Comparison of ENCODE assay signal across 22 cellular contexts in genomic region chr19:55711719-55712118, GRCh38. TPM values are rescaled to one million over a fixed set of nuclear protein-coding genes. Genes with fewer than 3 reads are reported as not detected.
DNase-seq lines count a peak whose midpoint lies in the region; ATAC-seq, FAIRE-seq and TF ChIP-seq lines count a peak whose summit lies in the region.
"Had no signal": no experiment of that assay in that cellular context is flagged by ENCODE, and none has a peak within 500 bp of the region (broad histone marks: within the 10 kb centered on the region; RNA-seq: fewer than 3 reads in every experiment).

No MANE protein-coding gene starts in this region.

- H4K8ac ChIP-seq in neuronal stem cell (ENCODE audit: low read depth, low read length), result no peak overlapping the region

- peaks cover 37% of the 10 kb centered on the region for H3K9me3 ChIP-seq in A549
- no peaks in the 10 kb centered on the region; the same call in 1 of the 2 replicates for H3K9me3 ChIP-seq in K562 (replicated peaks; ENCODE audit: control insufficient read depth, insufficient read depth, low read depth, low read length)
- H3K9me3 ChIP-seq in neuronal stem cell (replicated peaks in 1 of 2; ENCODE audit: control insufficient read depth in 2 of 2, insufficient read depth in 1 of 2, low read depth in 1 of 2, low read length in 2 of 2), result peaks cover 0 to 33% of the 10 kb centered on the region in 2 donors
- H3K9me3 ChIP-seq: HAP-1 had no signal

- no peak overlapping the region for H2AK5ac ChIP-seq in neuronal stem cell (ENCODE audit: low read depth, low read length)

- in situ Hi-C loops in K562 (cut with MboI), result no loop called here

- FAIRE-seq in A549 (lab: Jason Lieb, UNC) (no peak), K562 (lab: Jason Lieb, UNC) (no peak)
- FAIRE-seq: G401.6, GM12878, GM18507, H54 had no signal

- DNase-seq in A549 (ENCODE audit: low read depth in 1 of 2, low spot score in 1 of 2) (no peak), ELF-1 (ENCODE audit: low read depth, low spot score) (peak; percentile 27), K562 (ENCODE audit: extremely low read depth in 1 of 4, low spot score in 3 of 4) (no peak), neuronal stem cell (ENCODE audit: low spot score) (no peak), GM03348 (ENCODE audit: low spot score) (no peak), coronary artery (ENCODE audit: low spot score) (no peak), HT-29 (ENCODE audit: low spot score) (no peak)
- DNase-seq: 8988T; C1 segment of cervical spinal cord; CD4-positive, alpha-beta memory T cell; DMS53; DMS79 treated with DMSO at 0.1 percent for 48 hours; GOT3; HFFc6 had no signal

- H3K4me1 ChIP-seq in A549, result no peaks in the 10 kb centered on the region
- no peaks in the 10 kb centered on the region; a peak in 1 of 5 replicates for H3K4me1 ChIP-seq in K562 (replicated peaks in 1 of 2; ENCODE audit: control insufficient read depth in 2 of 2, insufficient read depth in 2 of 2, low read length in 2 of 2)
- no peaks in the 10 kb centered on the region for H3K4me1 ChIP-seq in neuronal stem cell (ENCODE audit: control insufficient read depth in 2 of 2, insufficient read depth in 1 of 2, low read depth in 1 of 2, low read length in 2 of 2)
- H3K4me1 ChIP-seq: HAP-1 had no signal

- H2BK12ac ChIP-seq in neuronal stem cell (ENCODE audit: low read length), result no peak overlapping the region

- no peak overlapping the region for H3K4me3 ChIP-seq in A549
- H3K4me3 ChIP-seq in K562, result no peak overlapping the region
- H3K4me3 ChIP-seq in neuronal stem cell (ENCODE audit: low read length in 2 of 2), result peak overlapping the region in 1 of 2 donors; percentile 0
- no peak overlapping the region for H3K4me3 ChIP-seq in coronary artery
- H3K4me3 ChIP-seq: GM12878, HAP-1 had no signal

- intact Hi-C loops in K562 (cut with micrococcal nuclease), result loop anchor here (1.0 kb wide), 1 partner anchor 8 kb away; no protein-coding TSS in a partner anchor

- H3K23ac ChIP-seq in neuronal stem cell (ENCODE audit: low read depth, low read length, poor library complexity), result no peak overlapping the region

- TF ChIP-seq POLR2A in A549 (IDR thresholded peaks at IDR 0.05; ENCODE audit: low read length) (no peak), K562 (conservative IDR thresholded peaks at IDR 0.05) (no peak)

- H2BK5ac ChIP-seq in neuronal stem cell (ENCODE audit: low read length), result no peak overlapping the region

- CTCF ChIA-PET in A549 (lab: Yijun Ruan, JAX) (no interaction called here), K562 (lab: Yijun Ruan, JAX; ENCODE audit: low intra/inter-chr PET ratio) (no interaction called here)

- H3K9ac ChIP-seq in K562 (ENCODE audit: insufficient read depth in 1 of 2, low read depth in 2 of 2, low read length in 2 of 2), result no peak overlapping the region
- H3K9ac ChIP-seq in neuronal stem cell (ENCODE audit: low read depth, low read length, poor library complexity), result no peak overlapping the region

- H4K20me1 ChIP-seq in K562 (replicated peaks; ENCODE audit: control insufficient read depth, insufficient read depth, low read length), result no peaks in the 10 kb centered on the region

- no peaks in the 10 kb centered on the region for H3K79me2 ChIP-seq in K562 (ENCODE audit: control insufficient read depth, insufficient read depth, low read length)

- no TSS peak for BruUV-seq in K562 (replicated peaks; lab: Mats Ljungman, UMichigan)

- 60% methylated on average over 16 of the region's 18 CpGs for WGBS in A549 (ENCODE audit: missing lambda C conversion rate)
- 28% methylated on average over 18 of the region's 18 CpGs for WGBS in K562 (ENCODE audit: insufficient coverage, low coverage, missing lambda C conversion rate)
- no CpG with 5 or more reads among the region's 18 CpGs for WGBS in neuronal stem cell (ENCODE audit: extremely low coverage in 2 of 2, insufficient read length in 2 of 2, insufficient replicate concordance in 1 of 2), 2 donors

- no peak overlapping the region for H4K91ac ChIP-seq in neuronal stem cell (ENCODE audit: low read depth, low read length, poor library complexity)

- H3K27ac ChIP-seq in A549 (no peak overlapping the region), K562 (ENCODE audit: extremely low read depth, low read depth, low read length) (no peak overlapping the region), neuronal stem cell (replicated peaks; ENCODE audit: low read length) (no peak overlapping the region), coronary artery (no peak overlapping the region)

- TF ChIP-seq EP300 in A549 (IDR thresholded peaks at IDR 0.05), result no peak
- no peak for TF ChIP-seq EP300 in K562 (IDR thresholded peaks at IDR 0.05; ENCODE audit: low read length)

- H3K18ac ChIP-seq in neuronal stem cell (ENCODE audit: low read length), result no peak overlapping the region

- H2AFZ ChIP-seq in K562 (ENCODE audit: low read depth, low read length) (no peak overlapping the region), neuronal stem cell (ENCODE audit: low read length) (peak overlapping the region; percentile 18)

- ATAC-seq in A549 (peak; percentile 12 to 22; a peak in 2 of 6 replicates), K562 (no peak)
- ATAC-seq: GM12878 had no signal

- TF ChIP-seq CTCF in A549 (IDR thresholded peaks at IDR 0.05) (no peak), K562 (IDR thresholded peaks at IDR 0.05 in 2 of 3, conservative IDR thresholded peaks at IDR 0.05 in 1 of 3; ENCODE audit: insufficient read depth in 2 of 3, low read depth in 1 of 3, low read length in 3 of 3) (no peak), coronary artery (IDR thresholded peaks at IDR 0.05) (no peak)

- POLR2A ChIA-PET in A549 (lab: Yijun Ruan, JAX), result no interaction called here
- POLR2A ChIA-PET in K562 (lab: Yijun Ruan, JAX), result interaction anchor here (0.6 kb wide), 1 partner anchor 17 kb away, joined by 3 read pairs; no protein-coding TSS in a partner anchor

- H3K36me3 ChIP-seq in K562 (ENCODE audit: control insufficient read depth, insufficient read depth, low read length) (no peaks in the 10 kb centered on the region), neuronal stem cell (replicated peaks in 1 of 2; ENCODE audit: control insufficient read depth in 2 of 2, insufficient read depth in 2 of 2, low read length in 2 of 2) (no peaks in the 10 kb centered on the region)
- H3K36me3 ChIP-seq: HAP-1 had no signal

- TF ChIP-seq RAD21 in A549 (conservative IDR thresholded peaks at IDR 0.05 in 1 of 2, IDR thresholded peaks at IDR 0.05 in 1 of 2) (no peak), K562 (CRISPR knock-in tag; conservative IDR thresholded peaks at IDR 0.05 in 1 of 2, IDR thresholded peaks at IDR 0.05 in 1 of 2) (no peak)

- no peaks in the 10 kb centered on the region for H3K9me1 ChIP-seq in K562 (ENCODE audit: control insufficient read depth, insufficient read depth, low read length)

- H3K14ac ChIP-seq in neuronal stem cell (ENCODE audit: low read length), result no peak overlapping the region

- H3K27me3 ChIP-seq in K562 (ENCODE audit: control insufficient read depth in 2 of 2, insufficient read depth in 2 of 2, low read length in 2 of 2) (peaks cover 5 to 22% of the 10 kb centered on the region in 2 experiments; a peak in 4 of 5 replicates), neuronal stem cell (ENCODE audit: control insufficient read depth in 3 of 3, insufficient read depth in 3 of 3, low read depth in 1 of 3, low read length in 3 of 3) (peaks cover 0 to 2% (median 0%) of the 10 kb centered on the region in 3 experiments)

- H3K4ac ChIP-seq in neuronal stem cell (ENCODE audit: low read length), result no peak overlapping the region

- no peak overlapping the region for H3K4me2 ChIP-seq in A549
- H3K4me2 ChIP-seq in K562 (ENCODE audit: insufficient read depth, low read length), result no peak overlapping the region
- no peak overlapping the region for H3K4me2 ChIP-seq in neuronal stem cell (ENCODE audit: insufficient read depth, low read length, poor library complexity, severe bottlenecking)

- H3K79me1 ChIP-seq in neuronal stem cell (ENCODE audit: low read depth, low read length), result no peaks in the 10 kb centered on the region

- H2BK120ac ChIP-seq in neuronal stem cell (ENCODE audit: low read depth, low read length), result no peak overlapping the region

- H2BK15ac ChIP-seq in neuronal stem cell (ENCODE audit: low read length), result no peak overlapping the region

RNA-seq across cellular contexts. Expression of gene NLRP9, which starts 26.5 kb away (rescaled TPM):
- polyA plus RNA-seq in A549 (2011; rRNA removed) (not detected in 2 replicates), A549 (2017; fragmentation: RNase III; extraction: RNeasy Plus Mini Kit Qiagen cat#74134 plus additional on column Dnase treatment) (not detected in 3 replicates), K562 (2011; rRNA removed) (not detected in 2 replicates), K562 (2014; fragmentation: Illumina TruSeq; extraction: Trizol) (not detected in 2 replicates), K562 (2014; fragmentation: Nextera tagmentation; extraction: Ambion mirVana) (not detected), K562 (2014; rRNA removed) (not detected in 2 replicates)
- not detected in 2 replicates for polyA plus RNA-seq in A549 (2012; cell fraction: cytosol; rRNA removed)
- not detected in 2 replicates for polyA plus RNA-seq in A549 (2012; cell fraction: nucleus; rRNA removed)
- polyA minus RNA-seq in A549 (2011; rRNA and poly(A)+ RNA removed), result not detected in 2 replicates
- not detected in 2 replicates for total RNA-seq in K562 (2011; cell fraction: chromatin; rRNA removed; ENCODE audit: low replicate concordance)
- total RNA-seq in K562 (2011; cell fraction: nucleolus; rRNA removed), result not detected in 2 replicates
- not detected in 2 replicates for total RNA-seq in K562 (2011; cell fraction: nucleoplasm; rRNA removed)
- total RNA-seq in K562 (2014; rRNA removed) (not detected in 2 replicates), K562 (2014; rRNA removed; fragmentation: Illumina TruSeq; extraction: Trizol) (not detected in 2 replicates), K562 (2015; rRNA removed; fragmentation: Illumina TruSeq; extraction: Trizol) (not detected in 2 replicates), K562 (2021) (not detected in 2 replicates)
- polyA plus RNA-seq in K562 (2011; cell fraction: cytosol; rRNA removed), result not detected in 2 replicates
- not detected in 2 replicates for polyA plus RNA-seq in K562 (2011; cell fraction: nucleus; rRNA removed)
- not detected in 2 replicates for polyA plus RNA-seq in K562 (2012)
- polyA minus RNA-seq in K562 (2011; rRNA and poly(A)+ RNA removed), result not detected in 2 replicates
- not detected in 2 replicates for polyA minus RNA-seq in K562 (2011; cell fraction: cytosol; rRNA and poly(A)+ RNA removed)
- not detected in 2 replicates for polyA minus RNA-seq in K562 (2011; cell fraction: nucleus; rRNA and poly(A)+ RNA removed)
- not detected for polyA plus RNA-seq in neuronal stem cell (2013, experiment 1 of 2)
- polyA plus RNA-seq in neuronal stem cell (2013, experiment 2 of 2), result not detected
- total RNA-seq in HT-29 (2014; rRNA removed; shearing (Covaris generic)), result not detected in 2 replicates
- total RNA-seq: A673; CD4-positive, alpha-beta memory T cell; Daoy; GM12878; HFFc6 had no signal
- polyA plus RNA-seq: BJ; CD4-positive, alpha-beta memory T cell; GM12878 had no signal

RNA-seq across cellular contexts. Expression of gene EPN1, which starts 36.7 kb away (rescaled TPM):
- polyA plus RNA-seq in A549 (2011; rRNA removed), result 28.0 and 43.7 TPM in 2 replicates
- 149 and 176 TPM in 2 replicates for polyA plus RNA-seq in A549 (2012; cell fraction: cytosol; rRNA removed)
- polyA plus RNA-seq in A549 (2012; cell fraction: nucleus; rRNA removed), result 110 and 159 TPM in 2 replicates
- polyA plus RNA-seq in A549 (2017; fragmentation: RNase III; extraction: RNeasy Plus Mini Kit Qiagen cat#74134 plus additional on column Dnase treatment), result 129 to 139 TPM (median 139 TPM) in 3 replicates
- polyA minus RNA-seq in A549 (2011; rRNA and poly(A)+ RNA removed), result 41.9 and 52.9 TPM in 2 replicates
- total RNA-seq in K562 (2011; cell fraction: chromatin; rRNA removed; ENCODE audit: low replicate concordance), result 32.5 and 96.7 TPM in 2 replicates
- 37.1 and 45.4 TPM in 2 replicates for total RNA-seq in K562 (2011; cell fraction: nucleolus; rRNA removed)
- 46.5 and 48.0 TPM in 2 replicates for total RNA-seq in K562 (2011; cell fraction: nucleoplasm; rRNA removed)
- total RNA-seq in K562 (2014; rRNA removed), result 25.4 and 33.8 TPM in 2 replicates
- 5.1 and 6.4 TPM in 2 replicates for total RNA-seq in K562 (2014; rRNA removed; fragmentation: Illumina TruSeq; extraction: Trizol)
- total RNA-seq in K562 (2015; rRNA removed; fragmentation: Illumina TruSeq; extraction: Trizol), result 12.7 and 14.6 TPM in 2 replicates
- 138 and 142 TPM in 2 replicates for total RNA-seq in K562 (2021)
- 11.3 and 22.8 TPM in 2 replicates for polyA plus RNA-seq in K562 (2011; rRNA removed)
- 17.5 and 44.0 TPM in 2 replicates for polyA plus RNA-seq in K562 (2011; cell fraction: cytosol; rRNA removed)
- polyA plus RNA-seq in K562 (2011; cell fraction: nucleus; rRNA removed), result 19.3 and 25.8 TPM in 2 replicates
- 56.6 and 92.1 TPM in 2 replicates for polyA plus RNA-seq in K562 (2012)
- 14.9 and 33.1 TPM in 2 replicates for polyA plus RNA-seq in K562 (2014; fragmentation: Illumina TruSeq; extraction: Trizol)
- under 1 TPM; 0.08 to 0.15 TPM for polyA plus RNA-seq in K562 (2014; fragmentation: Nextera tagmentation; extraction: Ambion mirVana)
- 44.7 and 47.2 TPM in 2 replicates for polyA plus RNA-seq in K562 (2014; rRNA removed)
- 17.8 and 24.4 TPM in 2 replicates for polyA minus RNA-seq in K562 (2011; rRNA and poly(A)+ RNA removed)
- 57.1 and 83.4 TPM in 2 replicates for polyA minus RNA-seq in K562 (2011; cell fraction: cytosol; rRNA and poly(A)+ RNA removed)
- polyA minus RNA-seq in K562 (2011; cell fraction: nucleus; rRNA and poly(A)+ RNA removed), result 8.9 and 16.7 TPM in 2 replicates
- polyA plus RNA-seq in neuronal stem cell (2013, experiment 1 of 2), result 91.8 TPM
- 89.2 TPM for polyA plus RNA-seq in neuronal stem cell (2013, experiment 2 of 2)
- 195 and 216 TPM in 2 replicates for total RNA-seq in HT-29 (2014; rRNA removed; shearing (Covaris generic))

RNA-seq across cellular contexts. Expression of gene RFPL4A, which starts 47.2 kb away (rescaled TPM):
- polyA plus RNA-seq in A549 (2011; rRNA removed), result 0.06 and 0.24 TPM in 2 replicates
- 0.05 and 0.08 TPM in 2 replicates for polyA plus RNA-seq in A549 (2012; cell fraction: cytosol; rRNA removed)
- polyA plus RNA-seq in A549 (2012; cell fraction: nucleus; rRNA removed), result 0.12 TPM in 1 of 2 replicates, not detected in the other
- polyA plus RNA-seq in A549 (2017; fragmentation: RNase III; extraction: RNeasy Plus Mini Kit Qiagen cat#74134 plus additional on column Dnase treatment), result not detected in 3 replicates
- polyA minus RNA-seq in A549 (2011; rRNA and poly(A)+ RNA removed), result not detected in 2 replicates
- total RNA-seq in K562 (2011; cell fraction: chromatin; rRNA removed; ENCODE audit: low replicate concordance), result not detected in 2 replicates
- not detected in 2 replicates for total RNA-seq in K562 (2011; cell fraction: nucleolus; rRNA removed)
- total RNA-seq in K562 (2011; cell fraction: nucleoplasm; rRNA removed), result not detected in 2 replicates
- not detected in 2 replicates for total RNA-seq in K562 (2014; rRNA removed)
- 0.15 TPM in 1 of 2 replicates, not detected in the other for total RNA-seq in K562 (2014; rRNA removed; fragmentation: Illumina TruSeq; extraction: Trizol)
- 0.19 and 0.22 TPM in 2 replicates for total RNA-seq in K562 (2015; rRNA removed; fragmentation: Illumina TruSeq; extraction: Trizol)
- total RNA-seq in K562 (2021), result 0.16 TPM in 1 of 2 replicates, not detected in the other
- polyA plus RNA-seq in K562 (2011; rRNA removed), result 0.24 TPM in 1 of 2 replicates, not detected in the other
- polyA plus RNA-seq in K562 (2011; cell fraction: cytosol; rRNA removed), result not detected in 2 replicates
- polyA plus RNA-seq in K562 (2011; cell fraction: nucleus; rRNA removed), result not detected in 2 replicates
- polyA plus RNA-seq in K562 (2012), result 0.17 and 0.76 TPM in 2 replicates
- 0.32 and 0.40 TPM in 2 replicates for polyA plus RNA-seq in K562 (2014; fragmentation: Illumina TruSeq; extraction: Trizol)
- 1 to 10 TPM in 1 of 2 experiments, under 1 TPM in 1; 0.92 to 1.1 TPM for polyA plus RNA-seq in K562 (2014; fragmentation: Nextera tagmentation; extraction: Ambion mirVana)
- polyA plus RNA-seq in K562 (2014; rRNA removed), result 0.13 and 0.28 TPM in 2 replicates
- not detected in 2 replicates for polyA minus RNA-seq in K562 (2011; rRNA and poly(A)+ RNA removed)
- not detected in 2 replicates for polyA minus RNA-seq in K562 (2011; cell fraction: cytosol; rRNA and poly(A)+ RNA removed)
- polyA minus RNA-seq in K562 (2011; cell fraction: nucleus; rRNA and poly(A)+ RNA removed), result not detected in 2 replicates
- not detected for polyA plus RNA-seq in neuronal stem cell (2013, experiment 1 of 2)
- polyA plus RNA-seq in neuronal stem cell (2013, experiment 2 of 2), result not detected
- total RNA-seq in HT-29 (2014; rRNA removed; shearing (Covaris generic)), result not detected in 2 replicates
- total RNA-seq: A673; CD4-positive, alpha-beta memory T cell; GM12878; HFFc6 had no signal
- polyA plus RNA-seq: BJ; CD4-positive, alpha-beta memory T cell had no signal

RNA-seq across cellular contexts. Expression of gene U2AF2, which starts 56.9 kb away (rescaled TPM):
- 147 and 157 TPM in 2 replicates for polyA plus RNA-seq in A549 (2011; rRNA removed)
- polyA plus RNA-seq in A549 (2012; cell fraction: cytosol; rRNA removed), result 498 and 577 TPM in 2 replicates
- 800 and 847 TPM in 2 replicates for polyA plus RNA-seq in A549 (2012; cell fraction: nucleus; rRNA removed)
- 280 to 302 TPM (median 293 TPM) in 3 replicates for polyA plus RNA-seq in A549 (2017; fragmentation: RNase III; extraction: RNeasy Plus Mini Kit Qiagen cat#74134 plus additional on column Dnase treatment)
- 154 and 158 TPM in 2 replicates for polyA minus RNA-seq in A549 (2011; rRNA and poly(A)+ RNA removed)
- 193 and 483 TPM in 2 replicates for total RNA-seq in K562 (2011; cell fraction: chromatin; rRNA removed; ENCODE audit: low replicate concordance)
- total RNA-seq in K562 (2011; cell fraction: nucleolus; rRNA removed), result 266 and 305 TPM in 2 replicates
- total RNA-seq in K562 (2011; cell fraction: nucleoplasm; rRNA removed), result 221 and 225 TPM in 2 replicates
- 279 and 332 TPM in 2 replicates for total RNA-seq in K562 (2014; rRNA removed)
- total RNA-seq in K562 (2014; rRNA removed; fragmentation: Illumina TruSeq; extraction: Trizol), result 36.8 and 58.9 TPM in 2 replicates
- 157 and 162 TPM in 2 replicates for total RNA-seq in K562 (2015; rRNA removed; fragmentation: Illumina TruSeq; extraction: Trizol)
- 304 and 321 TPM in 2 replicates for total RNA-seq in K562 (2021)
- polyA plus RNA-seq in K562 (2011; rRNA removed), result 144 and 156 TPM in 2 replicates
- 175 and 315 TPM in 2 replicates for polyA plus RNA-seq in K562 (2011; cell fraction: cytosol; rRNA removed)
- 395 and 527 TPM in 2 replicates for polyA plus RNA-seq in K562 (2011; cell fraction: nucleus; rRNA removed)
- 223 and 263 TPM in 2 replicates for polyA plus RNA-seq in K562 (2012)
- polyA plus RNA-seq in K562 (2014; fragmentation: Illumina TruSeq; extraction: Trizol), result 169 and 224 TPM in 2 replicates
- 1 to 10 TPM; 3.0 to 4.4 TPM for polyA plus RNA-seq in K562 (2014; fragmentation: Nextera tagmentation; extraction: Ambion mirVana)
- 277 and 331 TPM in 2 replicates for polyA plus RNA-seq in K562 (2014; rRNA removed)
- polyA minus RNA-seq in K562 (2011; rRNA and poly(A)+ RNA removed), result 42.9 and 75.8 TPM in 2 replicates
- polyA minus RNA-seq in K562 (2011; cell fraction: cytosol; rRNA and poly(A)+ RNA removed), result 113 and 128 TPM in 2 replicates
- 91.7 and 99.0 TPM in 2 replicates for polyA minus RNA-seq in K562 (2011; cell fraction: nucleus; rRNA and poly(A)+ RNA removed)
- 155 TPM for polyA plus RNA-seq in neuronal stem cell (2013, experiment 1 of 2)
- 147 TPM for polyA plus RNA-seq in neuronal stem cell (2013, experiment 2 of 2)
- total RNA-seq in HT-29 (2014; rRNA removed; shearing (Covaris generic)), result 799 and 894 TPM in 2 replicates

RNA-seq across cellular contexts. Expression of gene RFPL4AL1, which starts 57.2 kb away (rescaled TPM):
- polyA plus RNA-seq in A549 (2011; rRNA removed), result not detected in 2 replicates
- 0.06 TPM in 1 of 2 replicates, not detected in the other for polyA plus RNA-seq in A549 (2012; cell fraction: cytosol; rRNA removed)
- 0.10 TPM in 1 of 2 replicates, not detected in the other for polyA plus RNA-seq in A549 (2012; cell fraction: nucleus; rRNA removed)
- polyA plus RNA-seq in A549 (2017; fragmentation: RNase III; extraction: RNeasy Plus Mini Kit Qiagen cat#74134 plus additional on column Dnase treatment), result not detected in 3 replicates
- not detected in 2 replicates for polyA minus RNA-seq in A549 (2011; rRNA and poly(A)+ RNA removed)
- total RNA-seq in K562 (2011; cell fraction: chromatin; rRNA removed; ENCODE audit: low replicate concordance), result not detected in 2 replicates
- total RNA-seq in K562 (2011; cell fraction: nucleolus; rRNA removed), result not detected in 2 replicates
- not detected in 2 replicates for total RNA-seq in K562 (2011; cell fraction: nucleoplasm; rRNA removed)
- total RNA-seq in K562 (2014; rRNA removed), result not detected in 2 replicates
- total RNA-seq in K562 (2014; rRNA removed; fragmentation: Illumina TruSeq; extraction: Trizol), result not detected in 2 replicates
- 0.18 TPM in 1 of 2 replicates, not detected in the other for total RNA-seq in K562 (2015; rRNA removed; fragmentation: Illumina TruSeq; extraction: Trizol)
- total RNA-seq in K562 (2021), result not detected in 2 replicates
- not detected in 2 replicates for polyA plus RNA-seq in K562 (2011; rRNA removed)
- polyA plus RNA-seq in K562 (2011; cell fraction: cytosol; rRNA removed), result not detected in 2 replicates
- polyA plus RNA-seq in K562 (2011; cell fraction: nucleus; rRNA removed), result not detected in 2 replicates
- 0.25 TPM in 1 of 2 replicates, not detected in the other for polyA plus RNA-seq in K562 (2012)
- polyA plus RNA-seq in K562 (2014; fragmentation: Illumina TruSeq; extraction: Trizol), result not detected in 2 replicates
- under 1 TPM in 1 of 2 experiments, not detected in 1; 0.21 TPM for polyA plus RNA-seq in K562 (2014; fragmentation: Nextera tagmentation; extraction: Ambion mirVana)
- polyA plus RNA-seq in K562 (2014; rRNA removed), result not detected in 2 replicates
- not detected in 2 replicates for polyA minus RNA-seq in K562 (2011; rRNA and poly(A)+ RNA removed)
- not detected in 2 replicates for polyA minus RNA-seq in K562 (2011; cell fraction: cytosol; rRNA and poly(A)+ RNA removed)
- polyA minus RNA-seq in K562 (2011; cell fraction: nucleus; rRNA and poly(A)+ RNA removed), result not detected in 2 replicates
- not detected for polyA plus RNA-seq in neuronal stem cell (2013, experiment 1 of 2)
- polyA plus RNA-seq in neuronal stem cell (2013, experiment 2 of 2), result not detected
- total RNA-seq in HT-29 (2014; rRNA removed; shearing (Covaris generic)), result not detected in 2 replicates
- total RNA-seq: A673; CD4-positive, alpha-beta memory T cell; GM12878 had no signal
- polyA plus RNA-seq: BJ; CD4-positive, alpha-beta memory T cell; GM12878 had no signal
